In genomic region chr19:47243776-47244547, GRCh38 we compare ENCODE assay signal across 8 cellular contexts. TPM values are rescaled to one million over a fixed set of nuclear protein-coding genes. Genes with fewer than 3 reads are reported as not detected.
DNase-seq lines count a peak whose midpoint lies in the region; ATAC-seq and TF ChIP-seq lines count a peak whose summit lies in the region.

No MANE protein-coding gene starts in this region.

- ATAC-seq in GM18520 (IDR thresholded peaks at IDR 0.05; ENCODE audit: unreplicated experiment) (peak; percentile 69), HG03139 (IDR thresholded peaks at IDR 0.05; ENCODE audit: unreplicated experiment) (peak; percentile 63), left colon (peak; percentile 88)

- H3K9me3 Mint-ChIP-seq in chondrocyte (ENCODE audit: low read depth) = no peaks in the 10 kb centered on the region

- H3K27ac Mint-ChIP-seq in chondrocyte (ENCODE audit: unreplicated experiment) = peak overlapping the region; percentile 100

- H3K4me3 Mint-ChIP-seq in chondrocyte (ENCODE audit: unreplicated experiment) = peak overlapping the region; percentile 93

- no peaks in the 10 kb centered on the region for H3K27me3 Mint-ChIP-seq in chondrocyte (ENCODE audit: low read depth)

- intact Hi-C loops in left colon (cut with DNase I, micrococcal nuclease) = loop anchor here in 1 of 2 donors (10.0 kb wide), 1 partner anchor 99 kb away; no protein-coding TSS in a partner anchor

- no peaks in the 10 kb centered on the region for H3K36me3 Mint-ChIP-seq in chondrocyte (ENCODE audit: low read depth)

- H3K4me1 Mint-ChIP-seq in chondrocyte (ENCODE audit: low read depth) = peaks cover 39% of the 10 kb centered on the region

- in situ Hi-C loops in ACHN (cut with HindIII; ENCODE audit: low pct_ligation_motif_present, low pct_unique_long_range_greater_than_20kb, low sequenced_read_pairs) = no loop called here

- TF ChIP-seq CTCF in chondrocyte (IDR thresholded peaks at IDR 0.05) = peak; percentile 97

- DNase-seq in ACHN (peak; percentile 93), NCI-H446 treated with DMSO at 0.1 percent for 48 hours (lab: John Stamatoyannopoulos, UW) (peak; percentile 86), chondrocyte (ENCODE audit: low spot score) (peak; percentile 96), left colon (peak; percentile 89 to 93)
- peak; percentile 86 for DNase-seq in activated CD4-positive, alpha-beta T cell treated with anti-CD3 and anti-CD28 coated beads for 1 hour
- peak; percentile 81 to 90 for DNase-seq in stimulated activated CD4-positive, alpha-beta T cell treated with anti-CD3 and anti-CD28 coated beads, Interleukin-1b, Interleukin-23, amount 100 ng/mL, for 4 hours (ENCODE audit: low read depth in 2 of 2)

RNA-seq across cellular contexts. Expression of gene CCDC9, which starts 12.4 kb away (rescaled TPM):
- total RNA-seq in chondrocyte (41.3 to 62.4 TPM (median 59.4 TPM) in 3 replicates), left colon (10 to 100 TPM; 28.0 to 36.7 TPM)

RNA-seq across cellular contexts. Expression of gene BBC3, which starts 13.0 kb away (rescaled TPM):
- total RNA-seq in chondrocyte = 12.6 to 16.1 TPM (median 15.2 TPM) in 3 replicates
- 10 to 100 TPM; 18.9 to 32.9 TPM for total RNA-seq in left colon

RNA-seq across cellular contexts. Expression of gene INAFM1, which starts 30.7 kb away (rescaled TPM):
- 25.6 to 31.1 TPM (median 28.8 TPM) in 3 replicates for total RNA-seq in chondrocyte
- total RNA-seq in left colon = 10 to 100 TPM; 13.9 to 14.1 TPM

Comparison
In these comparisons a context has a peak if more than half of its experiments do, and no peak if none do; other contexts are left out.
1. Peak in every context shown above with its lines: DNase-seq and ATAC-seq.